In the genomic region with DNA sequence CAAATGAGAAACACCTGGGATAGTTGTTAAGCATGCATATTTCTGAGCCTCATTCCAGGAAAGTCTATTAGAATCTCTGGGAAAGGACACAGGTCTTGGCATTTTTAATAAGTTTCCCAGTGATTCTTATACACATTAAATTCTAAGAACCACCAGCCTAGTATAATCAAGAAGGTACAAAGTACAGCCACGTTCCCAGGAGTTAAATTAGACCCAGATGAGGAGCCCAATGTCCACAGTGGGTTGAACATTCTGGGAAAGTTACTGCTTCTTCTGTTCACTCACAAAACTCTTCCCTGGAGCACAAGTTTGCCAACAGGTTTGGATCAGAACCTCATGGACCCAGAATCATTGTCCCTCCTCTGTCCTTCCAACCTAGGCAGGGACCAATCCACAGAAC, we compare ENCODE assay signal across 27 cellular contexts.
"Had no signal": no experiment of that assay in that cellular context is flagged by ENCODE, and none has a peak within 500 bp of the region (broad histone marks: within the 10 kb centered on the region; RNA-seq: fewer than 3 reads in every experiment).

No MANE protein-coding gene starts in this region.

- H3K36me3 ChIP-seq: colonic mucosa, esophagus muscularis mucosa, esophagus squamous epithelium, gastrocnemius medialis, gastroesophageal sphincter had no signal

- H3K9me3 ChIP-seq: colonic mucosa, esophagus muscularis mucosa, esophagus squamous epithelium, gastrocnemius medialis, gastroesophageal sphincter, heart left ventricle, heart right ventricle had no signal

- H3K9me3 Mint-ChIP-seq: dendritic cell treated with granulocyte-macrophage colony-stimulating factor and Interleukin-4, amounts not matched to agents 40 ng/mL and 50 ng/mL, for 4 days; effector memory CD8-positive, alpha-beta T cell had no signal

- DNase-seq: colonic mucosa; cortex of kidney; dermis blood vessel endothelial cell; dorsolateral prefrontal cortex; effector CD4-positive, alpha-beta T cell; effector CD8-positive, alpha-beta T cell; effector memory CD4-positive, alpha-beta T cell; effector memory CD8-positive, alpha-beta T cell; erythroblast; esophagus squamous epithelium; foreskin fibroblast; foreskin keratinocyte; foreskin melanocyte; gastrocnemius medialis; glutamatergic neuron; head of caudate nucleus; heart left ventricle; heart right ventricle had no signal

- H3K27me3 ChIP-seq: colonic mucosa, dorsolateral prefrontal cortex, esophagus muscularis mucosa, esophagus squamous epithelium, gastrocnemius medialis, gastroesophageal sphincter, heart left ventricle, heart right ventricle had no signal

- H3K4me3 Mint-ChIP-seq: dendritic cell treated with granulocyte-macrophage colony-stimulating factor and Interleukin-4, amounts not matched to agents 40 ng/mL and 50 ng/mL, for 4 days; effector memory CD8-positive, alpha-beta T cell had no signal

- ATAC-seq: effector memory CD8-positive, alpha-beta T cell; esophagus mucosa; foreskin keratinocyte; gastrocnemius medialis; gastroesophageal sphincter; heart right ventricle had no signal

- H3K4me1 ChIP-seq: colonic mucosa, esophagus squamous epithelium, foreskin keratinocyte had no signal

- H3K27ac ChIP-seq: colonic mucosa, coronary artery, dorsolateral prefrontal cortex, epithelial cell of prostate, esophagus muscularis mucosa, esophagus squamous epithelium, foreskin keratinocyte, gastrocnemius medialis, gastroesophageal sphincter, heart left ventricle, heart right ventricle had no signal

- H3K4me3 ChIP-seq: colonic mucosa, coronary artery, dorsolateral prefrontal cortex, esophagus muscularis mucosa, esophagus squamous epithelium, gastrocnemius medialis, gastroesophageal sphincter, heart left ventricle, heart right ventricle had no signal

- H3K27ac Mint-ChIP-seq: dendritic cell treated with granulocyte-macrophage colony-stimulating factor and Interleukin-4, amounts not matched to agents 40 ng/mL and 50 ng/mL, for 4 days; effector memory CD8-positive, alpha-beta T cell had no signal

- FAIRE-seq: colon, endometrium, frontal cortex had no signal
